In the genomic region with DNA sequence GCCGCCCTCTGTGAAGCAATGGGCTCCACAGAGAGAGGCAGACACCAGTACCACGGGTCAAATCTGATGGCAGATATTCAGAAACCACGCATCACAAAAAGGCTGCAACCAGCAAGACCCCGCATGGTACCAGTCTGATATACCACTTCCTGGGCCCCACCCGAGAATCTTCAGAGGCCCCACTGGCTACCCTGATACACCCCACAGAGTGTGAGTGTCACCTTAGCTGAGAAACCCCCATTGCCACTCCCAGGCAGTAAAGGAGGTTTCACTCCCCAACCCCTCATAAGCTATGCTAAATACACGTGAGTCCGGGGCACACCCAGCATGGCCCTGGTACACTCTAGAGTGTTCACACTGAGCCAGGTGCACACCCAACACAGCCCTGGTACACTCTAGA, we compare ENCODE assay signal across 17 cellular contexts.
DNase-seq lines count a peak whose midpoint lies in the region; ATAC-seq and TF ChIP-seq lines count a peak whose summit lies in the region.
"Had no signal": no experiment of that assay in that cellular context is flagged by ENCODE, and none has a peak within 500 bp of the region (broad histone marks: within the 10 kb centered on the region; RNA-seq: fewer than 3 reads in every experiment).

No MANE protein-coding gene starts in this region.

- H3K9me3 Mint-ChIP-seq in activated CD4-positive, alpha-beta memory T cell treated with anti-CD3 and anti-CD28 coated beads for 36 hours, result peaks cover 9% of the 10 kb centered on the region
- H3K9me3 Mint-ChIP-seq in activated CD4-positive, alpha-beta memory T cell treated with anti-CD3 and anti-CD28 coated beads, Interleukin-2, amount 10 ng/mL, durations not matched to agents 7 days and 5 days, result peaks cover 11% of the 10 kb centered on the region
- peaks cover 26% of the 10 kb centered on the region for H3K9me3 Mint-ChIP-seq in GM23338
- no peaks in the 10 kb centered on the region for H3K9me3 Mint-ChIP-seq in effector memory CD8-positive, alpha-beta T cell
- H3K9me3 Mint-ChIP-seq in stimulated activated effector memory CD8-positive, alpha-beta T cell treated with anti-CD3 and anti-CD28 coated beads, Interleukin-12 subunit alpha, Interleukin-12 subunit beta, amount 100 ng/mL, for 72 hours, result no peaks in the 10 kb centered on the region

- TF ChIP-seq CTCF in GM23338 (conservative IDR thresholded peaks at IDR 0.05; ENCODE audit: low read depth in 2 of 2), result no peak

- no peak for DNase-seq in activated CD4-positive, alpha-beta memory T cell treated with anti-CD3 and anti-CD28 coated beads for 36 hours
- DNase-seq in activated CD4-positive, alpha-beta memory T cell treated with anti-CD3 and anti-CD28 coated beads, Interleukin-2, amount 10 ng/mL, durations not matched to agents 7 days and 5 days, result no peak
- DNase-seq in GM23338 (ENCODE audit: low spot score) (no peak), germinal center (ENCODE audit: low spot score) (no peak), AG08396 (ENCODE audit: low spot score) (no peak)
- peak in 1 of 3 experiments; percentile 12 for DNase-seq in effector memory CD8-positive, alpha-beta T cell
- no peak for DNase-seq in stimulated activated effector memory CD8-positive, alpha-beta T cell treated with anti-CD3 and anti-CD28 coated beads, Interleukin-12 subunit alpha, Interleukin-12 subunit beta, amount 100 ng/mL, for 72 hours (ENCODE audit: low spot score in 2 of 2)
- DNase-seq: C1 segment of cervical spinal cord, DMS53, GM23248, NCI-H1436, NCI-H2081, NCI-H510A treated with DMSO at 0.1 percent for 48 hours had no signal

- H4K20me1 ChIP-seq in GM23338 (replicated peaks; ENCODE audit: insufficient read depth), result no peaks in the 10 kb centered on the region

- peaks cover 52% of the 10 kb centered on the region for H3K4me1 Mint-ChIP-seq in activated CD4-positive, alpha-beta memory T cell treated with anti-CD3 and anti-CD28 coated beads for 36 hours (ENCODE audit: low read depth)
- peaks cover 29% of the 10 kb centered on the region for H3K4me1 Mint-ChIP-seq in activated CD4-positive, alpha-beta memory T cell treated with anti-CD3 and anti-CD28 coated beads, Interleukin-2, amount 10 ng/mL, durations not matched to agents 7 days and 5 days
- H3K4me1 Mint-ChIP-seq in GM23338, result peaks cover 14% of the 10 kb centered on the region; the same call in 2 of the 3 replicates
- peaks cover 25 to 40% of the 10 kb centered on the region in 2 donors for H3K4me1 Mint-ChIP-seq in effector memory CD8-positive, alpha-beta T cell (ENCODE audit: low read depth in 2 of 2)
- peaks cover 47% of the 10 kb centered on the region for H3K4me1 Mint-ChIP-seq in stimulated activated effector memory CD8-positive, alpha-beta T cell treated with anti-CD3 and anti-CD28 coated beads, Interleukin-12 subunit alpha, Interleukin-12 subunit beta, amount 100 ng/mL, for 72 hours

- H3K4me1 ChIP-seq in GM23338 (ENCODE audit: insufficient read depth), result no peaks in the 10 kb centered on the region

- no peak overlapping the region for H3K27ac ChIP-seq in GM23338 (ENCODE audit: low read depth)
- H3K27ac ChIP-seq: GM23248 had no signal

- POLR2A ChIA-PET in activated CD4-positive, alpha-beta memory T cell treated with anti-CD3 and anti-CD28 coated beads for 36 hours (lab: Charles Lee), result no interaction called here
- POLR2A ChIA-PET in activated CD4-positive, alpha-beta memory T cell treated with anti-CD3 and anti-CD28 coated beads, Interleukin-2, amount 10 ng/mL, durations not matched to agents 7 days and 5 days (lab: Charles Lee), result no interaction called here

- ATAC-seq in GM23338 (no peak), HG03442 (IDR thresholded peaks at IDR 0.05; ENCODE audit: unreplicated experiment) (no peak)
- ATAC-seq in effector memory CD8-positive, alpha-beta T cell (replicated peaks), result peak; percentile 41
- ATAC-seq in stimulated activated effector memory CD8-positive, alpha-beta T cell treated with anti-CD3 and anti-CD28 coated beads, Interleukin-12 subunit alpha, Interleukin-12 subunit beta, amount 100 ng/mL, for 72 hours, result peak; percentile 12
- ATAC-seq: K562, Panc1, Right ventricle myocardium inferior had no signal

- no peaks in the 10 kb centered on the region for H3K27me3 ChIP-seq in GM23338 (ENCODE audit: insufficient read depth)

- CTCF ChIA-PET in activated CD4-positive, alpha-beta memory T cell treated with anti-CD3 and anti-CD28 coated beads for 36 hours (lab: Charles Lee), result interaction anchor here (1.4 kb wide), 1 partner anchor 18 kb away, joined by 5 read pairs; no protein-coding TSS in a partner anchor
- CTCF ChIA-PET in activated CD4-positive, alpha-beta memory T cell treated with anti-CD3 and anti-CD28 coated beads, Interleukin-2, amount 10 ng/mL, durations not matched to agents 7 days and 5 days (lab: Charles Lee), result no interaction called here

- H3K9me2 ChIP-seq in GM23338 (ENCODE audit: insufficient read depth), result no peaks in the 10 kb centered on the region

- H3K4me3 ChIP-seq in GM23338, result no peak overlapping the region
- H3K4me3 ChIP-seq: GM23248, K562 had no signal

- peak overlapping the region; percentile 54 for H3K27ac Mint-ChIP-seq in activated CD4-positive, alpha-beta memory T cell treated with anti-CD3 and anti-CD28 coated beads for 36 hours
- no peak overlapping the region for H3K27ac Mint-ChIP-seq in activated CD4-positive, alpha-beta memory T cell treated with anti-CD3 and anti-CD28 coated beads, Interleukin-2, amount 10 ng/mL, durations not matched to agents 7 days and 5 days
- H3K27ac Mint-ChIP-seq in GM23338, result peak overlapping the region; percentile 80; the same call in 1 of the 2 replicates
- peak overlapping the region; percentile 81 to 91 for H3K27ac Mint-ChIP-seq in effector memory CD8-positive, alpha-beta T cell
- peak overlapping the region; percentile 80 for H3K27ac Mint-ChIP-seq in stimulated activated effector memory CD8-positive, alpha-beta T cell treated with anti-CD3 and anti-CD28 coated beads, Interleukin-12 subunit alpha, Interleukin-12 subunit beta, amount 100 ng/mL, for 72 hours

- H3K4me2 ChIP-seq in GM23338, result no peak overlapping the region

- no peaks in the 10 kb centered on the region; the same call in 1 of the 2 replicates for H3K36me3 ChIP-seq in GM23338 (ENCODE audit: insufficient read depth)

- peaks cover 21% of the 10 kb centered on the region for H3K36me3 Mint-ChIP-seq in activated CD4-positive, alpha-beta memory T cell treated with anti-CD3 and anti-CD28 coated beads for 36 hours
- peaks cover 29% of the 10 kb centered on the region for H3K36me3 Mint-ChIP-seq in activated CD4-positive, alpha-beta memory T cell treated with anti-CD3 and anti-CD28 coated beads, Interleukin-2, amount 10 ng/mL, durations not matched to agents 7 days and 5 days (ENCODE audit: low read depth)
- peaks cover 22% of the 10 kb centered on the region for H3K36me3 Mint-ChIP-seq in GM23338 (ENCODE audit: low read depth)
- H3K36me3 Mint-ChIP-seq in effector memory CD8-positive, alpha-beta T cell (ENCODE audit: insufficient read depth), result no peaks in the 10 kb centered on the region
- peaks cover 4% of the 10 kb centered on the region for H3K36me3 Mint-ChIP-seq in stimulated activated effector memory CD8-positive, alpha-beta T cell treated with anti-CD3 and anti-CD28 coated beads, Interleukin-12 subunit alpha, Interleukin-12 subunit beta, amount 100 ng/mL, for 72 hours

- H3K27me3 Mint-ChIP-seq in activated CD4-positive, alpha-beta memory T cell treated with anti-CD3 and anti-CD28 coated beads for 36 hours, result no peaks in the 10 kb centered on the region
- no peaks in the 10 kb centered on the region for H3K27me3 Mint-ChIP-seq in activated CD4-positive, alpha-beta memory T cell treated with anti-CD3 and anti-CD28 coated beads, Interleukin-2, amount 10 ng/mL, durations not matched to agents 7 days and 5 days
- H3K27me3 Mint-ChIP-seq in GM23338 (ENCODE audit: insufficient read depth, low read depth, poor library complexity), result peaks cover 10% of the 10 kb centered on the region
- H3K27me3 Mint-ChIP-seq in effector memory CD8-positive, alpha-beta T cell, result no peaks in the 10 kb centered on the region

- intact Hi-C loops in activated CD4-positive, alpha-beta memory T cell treated with anti-CD3 and anti-CD28 coated beads for 36 hours (cut with micrococcal nuclease), result no loop called here

- no peak overlapping the region for H3K4me3 Mint-ChIP-seq in activated CD4-positive, alpha-beta memory T cell treated with anti-CD3 and anti-CD28 coated beads for 36 hours
- H3K4me3 Mint-ChIP-seq in activated CD4-positive, alpha-beta memory T cell treated with anti-CD3 and anti-CD28 coated beads, Interleukin-2, amount 10 ng/mL, durations not matched to agents 7 days and 5 days, result no peak overlapping the region
- no peak overlapping the region for H3K4me3 Mint-ChIP-seq in GM23338
- peak overlapping the region in 1 of 2 donors; percentile 8 for H3K4me3 Mint-ChIP-seq in effector memory CD8-positive, alpha-beta T cell
- no peak overlapping the region for H3K4me3 Mint-ChIP-seq in stimulated activated effector memory CD8-positive, alpha-beta T cell treated with anti-CD3 and anti-CD28 coated beads, Interleukin-12 subunit alpha, Interleukin-12 subunit beta, amount 100 ng/mL, for 72 hours

- H2AFZ ChIP-seq in GM23338, result no peak overlapping the region
- H2AFZ ChIP-seq: GM23248 had no signal

- H3K79me2 ChIP-seq in GM23338 (replicated peaks; ENCODE audit: insufficient read depth), result peaks cover 25% of the 10 kb centered on the region

- 0 out of 2 replicates have a peak, but pooled peaks cover 4% of the 10 kb centered on the region for H3F3A ChIP-seq in GM23338 (replicated peaks; ENCODE audit: low read depth)

TF ChIP-seq in GM23338, 12 proteins besides CTCF, POLR2A, EP300 and RAD21 (continues in another document):
- no peak for TF ChIP-seq NANOG (IDR thresholded peaks at IDR 0.05; ENCODE audit: borderline replicate concordance)
- TF ChIP-seq POLR2AphosphoS5 (IDR thresholded peaks at IDR 0.05; ENCODE audit: low read depth), result no peak
- no peak for TF ChIP-seq ZNF331 (CRISPR knock-in tag; IDR thresholded peaks at IDR 0.05; ENCODE audit: low read depth)
- TF ChIP-seq EZH2 (IDR thresholded peaks at IDR 0.05; ENCODE audit: low read depth, unreplicated experiment), result no peak
- TF ChIP-seq, protein P1, sequence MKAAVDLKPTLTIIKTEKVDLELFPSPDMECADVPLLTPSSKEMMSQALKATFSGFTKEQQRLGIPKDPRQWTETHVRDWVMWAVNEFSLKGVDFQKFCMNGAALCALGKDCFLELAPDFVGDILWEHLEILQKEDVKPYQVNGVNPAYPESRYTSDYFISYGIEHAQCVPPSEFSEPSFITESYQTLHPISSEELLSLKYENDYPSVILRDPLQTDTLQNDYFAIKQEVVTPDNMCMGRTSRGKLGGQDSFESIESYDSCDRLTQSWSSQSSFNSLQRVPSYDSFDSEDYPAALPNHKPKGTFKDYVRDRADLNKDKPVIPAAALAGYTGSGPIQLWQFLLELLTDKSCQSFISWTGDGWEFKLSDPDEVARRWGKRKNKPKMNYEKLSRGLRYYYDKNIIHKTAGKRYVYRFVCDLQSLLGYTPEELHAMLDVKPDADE (IDR thresholded peaks at IDR 0.05), result no peak
- TF ChIP-seq JUNB (IDR thresholded peaks at IDR 0.05; ENCODE audit: unreplicated experiment), result no peak
- TF ChIP-seq ZNF114 (CRISPR knock-in tag; IDR thresholded peaks at IDR 0.05), result no peak
- TF ChIP-seq STAT1 (IDR thresholded peaks at IDR 0.05; ENCODE audit: unreplicated experiment), result no peak
- TF ChIP-seq CREB1 (CRISPR knock-in tag; IDR thresholded peaks at IDR 0.05; ENCODE audit: low read depth), result no peak
- TF ChIP-seq EZH2phosphoT487 (IDR thresholded peaks at IDR 0.05; ENCODE audit: unreplicated experiment), result no peak

Comparison
In these comparisons a context has a peak if more than half of its experiments do, and no peak if none do; other contexts are left out.
1. ATAC-seq: peak in effector memory CD8-positive, alpha-beta T cell (single experiment) and stimulated activated effector memory CD8-positive, alpha-beta T cell treated with anti-CD3 and anti-CD28 coated beads, Interleukin-12 subunit alpha, Interleukin-12 subunit beta, amount 100 ng/mL, for 72 hours (single experiment); none in GM23338 (single experiment) and HG03442 (single experiment).